1 cellular context compared by ENCODE assay signal in the genomic region with DNA sequence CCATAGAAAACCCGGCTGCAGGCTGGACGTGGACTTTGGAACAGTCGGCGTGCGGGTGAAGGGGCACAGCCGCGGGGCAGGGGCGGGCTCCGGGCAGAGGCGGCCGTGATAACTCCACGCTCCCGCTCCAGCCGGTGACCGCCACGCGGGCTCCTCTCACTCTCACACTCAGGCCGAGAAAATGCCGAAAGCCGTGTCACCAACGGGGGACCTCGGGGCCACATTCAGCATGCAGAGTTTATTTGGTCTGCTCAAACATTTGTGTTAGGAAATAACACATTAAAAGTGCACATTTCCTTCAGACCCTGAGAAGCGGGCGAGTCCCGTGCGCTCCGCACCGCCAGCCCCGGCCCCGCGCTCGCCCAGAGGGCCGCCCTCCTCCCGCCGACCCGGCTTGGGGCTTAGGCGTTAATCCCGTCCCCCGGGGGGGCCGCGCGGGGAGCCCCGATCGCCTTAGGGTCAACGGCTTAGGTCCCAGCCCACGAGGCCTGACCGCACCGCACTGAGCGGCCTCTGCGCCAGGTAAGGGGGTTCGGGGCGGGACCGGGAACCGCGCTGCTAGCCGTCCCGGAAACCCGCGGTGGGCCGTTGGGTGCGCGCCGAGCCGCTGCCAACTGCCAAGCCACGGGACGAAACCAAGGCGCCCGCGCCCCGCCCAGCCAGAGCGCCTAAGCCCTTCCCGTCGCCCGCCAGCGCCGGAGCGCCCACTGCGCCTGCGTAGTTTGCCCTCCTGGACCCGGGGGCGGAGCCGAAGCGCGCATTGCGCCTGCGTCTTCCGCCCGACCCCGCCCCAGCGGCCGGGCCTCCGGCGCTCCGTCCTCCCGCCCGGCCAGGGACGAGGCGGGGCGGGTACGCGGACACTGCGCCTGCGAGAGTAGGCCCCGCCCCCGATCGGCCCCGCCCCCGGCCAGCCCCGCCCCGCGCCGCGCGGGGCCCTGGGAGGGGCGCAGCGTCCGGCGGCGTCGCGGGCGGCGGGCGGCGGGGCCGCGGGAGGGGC.
TF ChIP-seq lines count a peak whose summit lies in the region.

A gene with protein sequence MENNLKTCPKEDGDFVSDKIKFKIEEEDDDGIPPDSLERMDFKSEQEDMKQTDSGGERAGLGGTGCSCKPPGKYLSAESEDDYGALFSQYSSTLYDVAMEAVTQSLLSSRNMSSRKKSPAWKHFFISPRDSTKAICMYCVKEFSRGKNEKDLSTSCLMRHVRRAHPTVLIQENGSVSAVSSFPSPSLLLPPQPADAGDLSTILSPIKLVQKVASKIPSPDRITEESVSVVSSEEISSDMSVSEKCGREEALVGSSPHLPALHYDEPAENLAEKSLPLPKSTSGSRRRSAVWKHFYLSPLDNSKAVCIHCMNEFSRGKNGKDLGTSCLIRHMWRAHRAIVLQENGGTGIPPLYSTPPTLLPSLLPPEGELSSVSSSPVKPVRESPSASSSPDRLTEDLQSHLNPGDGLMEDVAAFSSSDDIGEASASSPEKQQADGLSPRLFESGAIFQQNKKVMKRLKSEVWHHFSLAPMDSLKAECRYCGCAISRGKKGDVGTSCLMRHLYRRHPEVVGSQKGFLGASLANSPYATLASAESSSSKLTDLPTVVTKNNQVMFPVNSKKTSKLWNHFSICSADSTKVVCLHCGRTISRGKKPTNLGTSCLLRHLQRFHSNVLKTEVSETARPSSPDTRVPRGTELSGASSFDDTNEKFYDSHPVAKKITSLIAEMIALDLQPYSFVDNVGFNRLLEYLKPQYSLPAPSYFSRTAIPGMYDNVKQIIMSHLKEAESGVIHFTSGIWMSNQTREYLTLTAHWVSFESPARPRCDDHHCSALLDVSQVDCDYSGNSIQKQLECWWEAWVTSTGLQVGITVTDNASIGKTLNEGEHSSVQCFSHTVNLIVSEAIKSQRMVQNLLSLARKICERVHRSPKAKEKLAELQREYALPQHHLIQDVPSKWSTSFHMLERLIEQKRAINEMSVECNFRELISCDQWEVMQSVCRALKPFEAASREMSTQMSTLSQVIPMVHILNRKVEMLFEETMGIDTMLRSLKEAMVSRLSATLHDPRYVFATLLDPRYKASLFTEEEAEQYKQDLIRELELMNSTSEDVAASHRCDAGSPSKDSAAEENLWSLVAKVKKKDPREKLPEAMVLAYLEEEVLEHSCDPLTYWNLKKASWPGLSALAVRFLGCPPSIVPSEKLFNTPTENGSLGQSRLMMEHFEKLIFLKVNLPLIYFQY (plus strand): TSS at position 947 of the 997 bp plus-strand sequence. CDS start 29,819 bp downstream, outside the sequence.

TF ChIP-seq in HepG2, 621 proteins besides CTCF, POLR2A, EP300 and RAD21 (continues in another document):
- TF ChIP-seq, protein P1, sequence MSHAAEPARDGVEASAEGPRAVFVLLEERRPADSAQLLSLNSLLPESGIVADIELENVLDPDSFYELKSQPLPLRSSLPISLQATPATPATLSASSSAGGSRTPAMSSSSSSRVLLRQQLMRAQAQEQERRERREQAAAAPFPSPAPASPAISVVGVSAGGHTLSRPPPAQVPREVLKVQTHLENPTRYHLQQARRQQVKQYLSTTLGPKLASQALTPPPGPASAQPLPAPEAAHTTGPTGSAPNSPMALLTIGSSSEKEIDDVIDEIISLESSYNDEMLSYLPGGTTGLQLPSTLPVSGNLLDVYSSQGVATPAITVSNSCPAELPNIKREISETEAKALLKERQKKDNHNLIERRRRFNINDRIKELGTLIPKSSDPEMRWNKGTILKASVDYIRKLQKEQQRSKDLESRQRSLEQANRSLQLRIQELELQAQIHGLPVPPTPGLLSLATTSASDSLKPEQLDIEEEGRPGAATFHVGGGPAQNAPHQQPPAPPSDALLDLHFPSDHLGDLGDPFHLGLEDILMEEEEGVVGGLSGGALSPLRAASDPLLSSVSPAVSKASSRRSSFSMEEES (CRISPR knock-in tag; IDR thresholded peaks at IDR 0.05): peak; percentile 53; the same call in 1 of the 2 replicates
- TF ChIP-seq RCOR2 (CRISPR knock-in tag; IDR thresholded peaks at IDR 0.05): no peak
- TF ChIP-seq, protein P2, sequence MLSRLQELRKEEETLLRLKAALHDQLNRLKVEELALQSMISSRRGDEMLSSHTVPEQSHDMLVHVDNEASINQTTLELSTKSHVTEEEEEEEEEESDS (CRISPR knock-in tag; IDR thresholded peaks at IDR 0.05; ENCODE audit: borderline replicate concordance): no peak
- no peak for TF ChIP-seq ADNP (CRISPR knock-in tag; IDR thresholded peaks at IDR 0.05)
- TF ChIP-seq, protein P3, sequence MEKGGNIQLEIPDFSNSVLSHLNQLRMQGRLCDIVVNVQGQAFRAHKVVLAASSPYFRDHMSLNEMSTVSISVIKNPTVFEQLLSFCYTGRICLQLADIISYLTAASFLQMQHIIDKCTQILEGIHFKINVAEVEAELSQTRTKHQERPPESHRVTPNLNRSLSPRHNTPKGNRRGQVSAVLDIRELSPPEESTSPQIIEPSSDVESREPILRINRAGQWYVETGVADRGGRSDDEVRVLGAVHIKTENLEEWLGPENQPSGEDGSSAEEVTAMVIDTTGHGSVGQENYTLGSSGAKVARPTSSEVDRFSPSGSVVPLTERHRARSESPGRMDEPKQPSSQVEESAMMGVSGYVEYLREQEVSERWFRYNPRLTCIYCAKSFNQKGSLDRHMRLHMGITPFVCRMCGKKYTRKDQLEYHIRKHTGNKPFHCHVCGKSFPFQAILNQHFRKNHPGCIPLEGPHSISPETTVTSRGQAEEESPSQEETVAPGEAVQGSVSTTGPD (CRISPR knock-in tag; IDR thresholded peaks at IDR 0.05): no peak
- TF ChIP-seq, protein P4, sequence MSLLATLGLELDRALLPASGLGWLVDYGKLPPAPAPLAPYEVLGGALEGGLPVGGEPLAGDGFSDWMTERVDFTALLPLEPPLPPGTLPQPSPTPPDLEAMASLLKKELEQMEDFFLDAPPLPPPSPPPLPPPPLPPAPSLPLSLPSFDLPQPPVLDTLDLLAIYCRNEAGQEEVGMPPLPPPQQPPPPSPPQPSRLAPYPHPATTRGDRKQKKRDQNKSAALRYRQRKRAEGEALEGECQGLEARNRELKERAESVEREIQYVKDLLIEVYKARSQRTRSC (CRISPR knock-in tag; IDR thresholded peaks at IDR 0.05; ENCODE audit: low read depth): 0 out of 2 replicates have a peak, but pooled peaks have one; percentile 63
- no peak for TF ChIP-seq STAT5B (CRISPR knock-in tag; IDR thresholded peaks at IDR 0.05)
- TF ChIP-seq SAP130 (CRISPR knock-in tag; IDR thresholded peaks at IDR 0.05; ENCODE audit: low read depth): peak; percentile 68
- TF ChIP-seq IKZF1 (IDR thresholded peaks at IDR 0.05): no peak
- TF ChIP-seq ZNF441 (CRISPR knock-in tag; IDR thresholded peaks at IDR 0.05; ENCODE audit: borderline replicate concordance): no peak
- no peak for TF ChIP-seq PCBP1 (IDR thresholded peaks at IDR 0.05; ENCODE audit: borderline replicate concordance, low read depth, low read length)
- TF ChIP-seq MIER2 (CRISPR knock-in tag; IDR thresholded peaks at IDR 0.05): no peak
- no peak for TF ChIP-seq CEBPG (CRISPR knock-in tag; IDR thresholded peaks at IDR 0.05)
- TF ChIP-seq ZNF12 (CRISPR knock-in tag; IDR thresholded peaks at IDR 0.05): peak; percentile 18; the same call in 1 of the 2 replicates
- no peak for TF ChIP-seq ZNF468 (CRISPR knock-in tag; IDR thresholded peaks at IDR 0.05)
- TF ChIP-seq ZFAT (CRISPR knock-in tag; conservative IDR thresholded peaks at IDR 0.05): no peak
- peak; percentile 81; the same call in 1 of the 2 replicates for TF ChIP-seq ZMAT3 (CRISPR knock-in tag; conservative IDR thresholded peaks at IDR 0.05)
- no peak for TF ChIP-seq TBL1XR1 (IDR thresholded peaks at IDR 0.05; ENCODE audit: borderline replicate concordance, low read length, partially characterized antibody)
- no peak for TF ChIP-seq ZNF263 (CRISPR knock-in tag; IDR thresholded peaks at IDR 0.05)
- no peak for TF ChIP-seq RARG (CRISPR knock-in tag; IDR thresholded peaks at IDR 0.05; ENCODE audit: low read depth)
- TF ChIP-seq, protein P5, sequence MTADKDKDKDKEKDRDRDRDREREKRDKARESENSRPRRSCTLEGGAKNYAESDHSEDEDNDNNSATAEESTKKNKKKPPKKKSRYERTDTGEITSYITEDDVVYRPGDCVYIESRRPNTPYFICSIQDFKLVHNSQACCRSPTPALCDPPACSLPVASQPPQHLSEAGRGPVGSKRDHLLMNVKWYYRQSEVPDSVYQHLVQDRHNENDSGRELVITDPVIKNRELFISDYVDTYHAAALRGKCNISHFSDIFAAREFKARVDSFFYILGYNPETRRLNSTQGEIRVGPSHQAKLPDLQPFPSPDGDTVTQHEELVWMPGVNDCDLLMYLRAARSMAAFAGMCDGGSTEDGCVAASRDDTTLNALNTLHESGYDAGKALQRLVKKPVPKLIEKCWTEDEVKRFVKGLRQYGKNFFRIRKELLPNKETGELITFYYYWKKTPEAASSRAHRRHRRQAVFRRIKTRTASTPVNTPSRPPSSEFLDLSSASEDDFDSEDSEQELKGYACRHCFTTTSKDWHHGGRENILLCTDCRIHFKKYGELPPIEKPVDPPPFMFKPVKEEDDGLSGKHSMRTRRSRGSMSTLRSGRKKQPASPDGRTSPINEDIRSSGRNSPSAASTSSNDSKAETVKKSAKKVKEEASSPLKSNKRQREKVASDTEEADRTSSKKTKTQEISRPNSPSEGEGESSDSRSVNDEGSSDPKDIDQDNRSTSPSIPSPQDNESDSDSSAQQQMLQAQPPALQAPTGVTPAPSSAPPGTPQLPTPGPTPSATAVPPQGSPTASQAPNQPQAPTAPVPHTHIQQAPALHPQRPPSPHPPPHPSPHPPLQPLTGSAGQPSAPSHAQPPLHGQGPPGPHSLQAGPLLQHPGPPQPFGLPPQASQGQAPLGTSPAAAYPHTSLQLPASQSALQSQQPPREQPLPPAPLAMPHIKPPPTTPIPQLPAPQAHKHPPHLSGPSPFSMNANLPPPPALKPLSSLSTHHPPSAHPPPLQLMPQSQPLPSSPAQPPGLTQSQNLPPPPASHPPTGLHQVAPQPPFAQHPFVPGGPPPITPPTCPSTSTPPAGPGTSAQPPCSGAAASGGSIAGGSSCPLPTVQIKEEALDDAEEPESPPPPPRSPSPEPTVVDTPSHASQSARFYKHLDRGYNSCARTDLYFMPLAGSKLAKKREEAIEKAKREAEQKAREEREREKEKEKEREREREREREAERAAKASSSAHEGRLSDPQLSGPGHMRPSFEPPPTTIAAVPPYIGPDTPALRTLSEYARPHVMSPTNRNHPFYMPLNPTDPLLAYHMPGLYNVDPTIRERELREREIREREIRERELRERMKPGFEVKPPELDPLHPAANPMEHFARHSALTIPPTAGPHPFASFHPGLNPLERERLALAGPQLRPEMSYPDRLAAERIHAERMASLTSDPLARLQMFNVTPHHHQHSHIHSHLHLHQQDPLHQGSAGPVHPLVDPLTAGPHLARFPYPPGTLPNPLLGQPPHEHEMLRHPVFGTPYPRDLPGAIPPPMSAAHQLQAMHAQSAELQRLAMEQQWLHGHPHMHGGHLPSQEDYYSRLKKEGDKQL (CRISPR knock-in tag; IDR thresholded peaks at IDR 0.05; ENCODE audit: low read depth): no peak
- peak; percentile 86 for TF ChIP-seq KDM5B (CRISPR knock-in tag; IDR thresholded peaks at IDR 0.05; ENCODE audit: borderline replicate concordance)
- TF ChIP-seq NCOA1 (CRISPR knock-in tag; IDR thresholded peaks at IDR 0.05): 0 out of 2 replicates have a peak, but pooled peaks have one; percentile 78
- TF ChIP-seq CEBPB (IDR thresholded peaks at IDR 0.05; ENCODE audit: borderline replicate concordance, low read depth, low read length): no peak
- no peak for TF ChIP-seq CHD2 (IDR thresholded peaks at IDR 0.05; ENCODE audit: low read depth, low read length)
- no peak for TF ChIP-seq FOSL2 (CRISPR knock-in tag; IDR thresholded peaks at IDR 0.05)
- TF ChIP-seq, protein P6, sequence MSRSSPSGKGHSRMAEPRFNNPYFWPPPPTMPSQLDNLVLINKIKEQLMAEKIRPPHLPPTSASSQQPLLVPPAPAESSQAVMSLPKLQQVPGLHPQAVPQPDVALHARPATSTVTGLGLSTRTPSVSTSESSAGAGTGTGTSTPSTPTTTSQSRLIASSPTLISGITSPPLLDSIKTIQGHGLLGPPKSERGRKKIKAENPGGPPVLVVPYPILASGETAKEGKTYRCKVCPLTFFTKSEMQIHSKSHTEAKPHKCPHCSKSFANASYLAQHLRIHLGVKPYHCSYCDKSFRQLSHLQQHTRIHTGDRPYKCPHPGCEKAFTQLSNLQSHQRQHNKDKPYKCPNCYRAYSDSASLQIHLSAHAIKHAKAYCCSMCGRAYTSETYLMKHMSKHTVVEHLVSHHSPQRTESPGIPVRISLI (CRISPR knock-in tag; IDR thresholded peaks at IDR 0.05; ENCODE audit: borderline replicate concordance): peak; percentile 38; the same call in 1 of the 2 replicates
- no peak for TF ChIP-seq ZEB1 (IDR thresholded peaks at IDR 0.05; ENCODE audit: insufficient replicate concordance, low read depth)
- TF ChIP-seq, protein P7, sequence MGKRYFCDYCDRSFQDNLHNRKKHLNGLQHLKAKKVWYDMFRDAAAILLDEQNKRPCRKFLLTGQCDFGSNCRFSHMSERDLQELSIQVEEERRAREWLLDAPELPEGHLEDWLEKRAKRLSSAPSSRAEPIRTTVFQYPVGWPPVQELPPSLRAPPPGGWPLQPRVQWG (CRISPR knock-in tag; IDR thresholded peaks at IDR 0.05; ENCODE audit: borderline replicate concordance, low read depth): no peak
- TF ChIP-seq TOE1 (CRISPR knock-in tag; IDR thresholded peaks at IDR 0.05): 0 out of 2 replicates have a peak, but pooled peaks have one; percentile 37
- no peak for TF ChIP-seq ZNF30 (CRISPR knock-in tag; IDR thresholded peaks at IDR 0.05)
- TF ChIP-seq, protein P8, sequence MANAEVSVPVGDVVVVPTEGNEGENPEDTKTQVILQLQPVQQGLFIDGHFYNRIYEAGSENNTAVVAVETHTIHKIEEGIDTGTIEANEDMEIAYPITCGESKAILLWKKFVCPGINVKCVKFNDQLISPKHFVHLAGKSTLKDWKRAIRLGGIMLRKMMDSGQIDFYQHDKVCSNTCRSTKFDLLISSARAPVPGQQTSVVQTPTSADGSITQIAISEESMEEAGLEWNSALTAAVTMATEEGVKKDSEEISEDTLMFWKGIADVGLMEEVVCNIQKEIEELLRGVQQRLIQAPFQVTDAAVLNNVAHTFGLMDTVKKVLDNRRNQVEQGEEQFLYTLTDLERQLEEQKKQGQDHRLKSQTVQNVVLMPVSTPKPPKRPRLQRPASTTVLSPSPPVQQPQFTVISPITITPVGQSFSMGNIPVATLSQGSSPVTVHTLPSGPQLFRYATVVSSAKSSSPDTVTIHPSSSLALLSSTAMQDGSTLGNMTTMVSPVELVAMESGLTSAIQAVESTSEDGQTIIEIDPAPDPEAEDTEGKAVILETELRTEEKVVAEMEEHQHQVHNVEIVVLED (CRISPR knock-in tag; IDR thresholded peaks at IDR 0.05; ENCODE audit: borderline replicate concordance): peak; percentile 67; the same call in 1 of the 2 replicates
- TF ChIP-seq, protein P9, sequence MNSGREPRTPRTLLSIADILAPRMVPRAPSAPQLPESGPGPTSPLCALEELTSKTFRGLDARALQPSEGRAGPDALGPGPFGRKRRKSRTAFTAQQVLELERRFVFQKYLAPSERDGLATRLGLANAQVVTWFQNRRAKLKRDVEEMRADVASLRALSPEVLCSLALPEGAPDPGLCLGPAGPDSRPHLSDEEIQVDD (CRISPR knock-in tag; IDR thresholded peaks at IDR 0.05; ENCODE audit: borderline replicate concordance): no peak
- no peak for TF ChIP-seq ZBTB21 (CRISPR knock-in tag; IDR thresholded peaks at IDR 0.05)
- peak; percentile 71; the same call in 1 of the 2 replicates for TF ChIP-seq ETV6 (CRISPR knock-in tag; conservative IDR thresholded peaks at IDR 0.05)
- TF ChIP-seq FIP1L1 (IDR thresholded peaks at IDR 0.05; ENCODE audit: borderline replicate concordance, insufficient read depth, low read depth, low read length): no peak
- TF ChIP-seq ZNF138 (CRISPR knock-in tag; IDR thresholded peaks at IDR 0.05; ENCODE audit: low read depth): no peak
- TF ChIP-seq, protein P10, sequence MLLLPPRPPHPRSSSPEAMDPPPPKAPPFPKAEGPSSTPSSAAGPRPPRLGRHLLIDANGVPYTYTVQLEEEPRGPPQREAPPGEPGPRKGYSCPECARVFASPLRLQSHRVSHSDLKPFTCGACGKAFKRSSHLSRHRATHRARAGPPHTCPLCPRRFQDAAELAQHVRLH (CRISPR knock-in tag; IDR thresholded peaks at IDR 0.05; ENCODE audit: borderline replicate concordance, low read depth): no peak
- no peak for TF ChIP-seq ZNF839 (CRISPR knock-in tag; IDR thresholded peaks at IDR 0.05; ENCODE audit: borderline replicate concordance)
